14 cellular contexts compared by ENCODE assay signal in the genomic region with DNA sequence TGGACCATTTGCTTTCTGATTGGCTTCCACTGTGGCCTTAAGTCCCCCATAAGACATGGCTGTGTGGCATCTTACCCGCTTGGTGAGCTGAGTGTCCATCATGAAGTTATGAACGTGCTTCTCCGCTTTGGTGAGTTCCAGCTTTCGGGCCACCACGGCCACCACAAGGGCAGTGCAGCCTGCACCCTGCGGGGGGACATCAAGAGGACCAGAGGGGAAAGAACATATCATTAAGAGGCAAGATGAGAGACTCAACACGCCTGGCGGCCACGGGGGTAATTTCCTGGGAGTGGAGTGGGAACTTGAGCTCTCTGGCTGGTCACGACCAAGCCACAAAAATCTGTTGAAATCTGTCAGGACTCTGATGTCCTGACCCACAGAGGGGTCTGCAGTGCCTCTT.
"Had no signal": no experiment of that assay in that cellular context is flagged by ENCODE, and none has a peak within 500 bp of the region (broad histone marks: within the 10 kb centered on the region; RNA-seq: fewer than 3 reads in every experiment).

No MANE protein-coding gene starts in this region.

- H3K27ac ChIP-seq: left lung, neutrophil, pancreas, right lobe of liver, tibial artery had no signal

- H3K27ac Mint-ChIP-seq: activated B cell treated with CpG ODN at 0.5 μM for 24 hours; activated CD4-positive, alpha-beta T cell treated with anti-CD3 and anti-CD28 coated beads, Interleukin-2, amount 10 ng/mL, durations not matched to agents 7 days and 5 days; activated naive CD4-positive, alpha-beta T cell treated with anti-CD3 and anti-CD28 coated beads, Interleukin-2, amount 50 U/mL, for 72 hours; activated T-cell treated with anti-CD3 and anti-CD28 coated beads, Interleukin-2, amount 50 U/mL, for 72 hours had no signal

- DNase-seq: activated B cell treated with CpG ODN at 0.5 μM for 24 hours; activated effector memory CD4-positive, alpha-beta T cell treated with anti-CD3 and anti-CD28 coated beads, Interleukin-2, amount 50 U/mL, for 16 hours; amniotic stem cell; erythroblast; left lung; naive thymus-derived CD4-positive, alpha-beta T cell; pancreas; right lobe of liver; stimulated activated naive CD4-positive, alpha-beta T cell; tibial artery had no signal

- H3K27me3 ChIP-seq: left lung, pancreas, right lobe of liver had no signal

- H3K4me1 ChIP-seq: pancreas had no signal

- H3K36me3 ChIP-seq: left lung, neutrophil, pancreas, right lobe of liver, tibial artery had no signal

- H3K9me3 Mint-ChIP-seq: activated B cell treated with CpG ODN at 0.5 μM for 24 hours; activated CD4-positive, alpha-beta T cell treated with anti-CD3 and anti-CD28 coated beads, Interleukin-2, amount 10 ng/mL, durations not matched to agents 7 days and 5 days; activated naive CD4-positive, alpha-beta T cell treated with anti-CD3 and anti-CD28 coated beads, Interleukin-2, amount 50 U/mL, for 72 hours; activated T-cell treated with anti-CD3 and anti-CD28 coated beads, Interleukin-2, amount 50 U/mL, for 72 hours had no signal

- H3K4me3 ChIP-seq: left lung, pancreas, right lobe of liver, tibial artery had no signal

- ATAC-seq: left lung, pancreas, right lobe of liver had no signal

- H3K9me3 ChIP-seq: left lung, neutrophil, pancreas, right lobe of liver, tibial artery had no signal

- H3K36me3 Mint-ChIP-seq: activated naive CD4-positive, alpha-beta T cell treated with anti-CD3 and anti-CD28 coated beads, Interleukin-2, amount 50 U/mL, for 72 hours; naive thymus-derived CD4-positive, alpha-beta T cell had no signal

- H3K4me3 Mint-ChIP-seq: activated B cell treated with CpG ODN at 0.5 μM for 24 hours; activated CD4-positive, alpha-beta T cell treated with anti-CD3 and anti-CD28 coated beads, Interleukin-2, amount 10 ng/mL, durations not matched to agents 7 days and 5 days; activated T-cell treated with anti-CD3 and anti-CD28 coated beads, Interleukin-2, amount 50 U/mL, for 72 hours; naive thymus-derived CD4-positive, alpha-beta T cell had no signal
